In the genomic region with DNA sequence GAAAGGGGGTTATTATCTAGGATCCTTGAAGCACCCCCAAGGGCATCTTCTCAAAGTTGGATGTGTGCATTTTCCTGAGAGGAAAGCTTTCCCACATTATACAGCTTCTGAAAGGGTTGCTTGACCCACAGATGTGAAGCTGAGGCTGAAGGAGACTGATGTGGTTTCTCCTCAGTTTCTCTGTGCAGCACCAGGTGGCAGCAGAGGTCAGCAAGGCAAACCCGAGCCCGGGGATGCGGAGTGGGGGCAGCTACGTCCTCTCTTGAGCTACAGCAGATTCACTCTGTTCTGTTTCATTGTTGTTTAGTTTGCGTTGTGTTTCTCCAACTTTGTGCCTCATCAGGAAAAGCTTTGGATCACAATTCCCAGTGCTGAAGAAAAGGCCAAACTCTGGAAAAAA, we compare ENCODE assay signal across 8 cellular contexts.
DNase-seq lines count a peak whose midpoint lies in the region; ATAC-seq and TF ChIP-seq lines count a peak whose summit lies in the region.
"Not testable (repeated sequence)": the region's sequence is repeated elsewhere in the genome, so short reads cannot be mapped to it uniquely, and the experiment has no call there.

No MANE protein-coding gene starts in this region.

- not testable (repeated sequence) for H3K9me3 ChIP-seq in Caco-2, esophagus muscularis mucosa, left lung

- H3K9me3 Mint-ChIP-seq in Caco-2 (ENCODE audit: unreplicated experiment): not testable (repeated sequence)

- H3K36me3 ChIP-seq in Caco-2 (ENCODE audit: control insufficient read depth, insufficient read depth, low read length); esophagus muscularis mucosa; left lung: not testable (repeated sequence)

- POLR2A ChIA-PET in Caco-2 (lab: Charles Lee): not testable (repeated sequence)

- BruUV-seq in Caco-2 (replicated peaks; lab: Mats Ljungman, UMichigan): not testable (repeated sequence)

- H3K4me1 ChIP-seq in Caco-2, esophagus muscularis mucosa, left lung: not testable (repeated sequence)

- H3K27me3 Mint-ChIP-seq in Caco-2 (ENCODE audit: insufficient read depth, unreplicated experiment): not testable (repeated sequence)

- 0% methylated on average over 5 of the region's 5 CpGs for WGBS in esophagus muscularis mucosa

- DNase-seq in Caco-2 (peak; percentile 86 to 91), LNCaP clone FGC (ENCODE audit: low read depth) (peak; percentile 8), esophagus muscularis mucosa (ENCODE audit: extremely low spot score) (peak; percentile 17), left lung (peak; percentile 46 to 90), retina (peak; percentile 1)
- DNase-seq in activated CD4-positive, alpha-beta T cell treated with anti-CD3 and anti-CD28 coated beads for 1 hour: peak; percentile 57
- peak; percentile 68 for DNase-seq in activated naive CD4-positive, alpha-beta T cell treated with anti-CD3 and anti-CD28 coated beads, Interleukin-2, amount 50 U/mL, for 16 hours
- DNase-seq in stimulated activated CD8-positive, alpha-beta memory T cell treated with anti-CD3 and anti-CD28 coated beads, Interleukin-7, amount 100 ng/mL, for 24 hours (ENCODE audit: low read depth): peak; percentile 58

- intact Hi-C loops in Caco-2 (cut with micrococcal nuclease; ENCODE audit: unreplicated experiment); esophagus muscularis mucosa (cut with DNase I); left lung (cut with DNase I): not testable (repeated sequence)

- H3K27ac Mint-ChIP-seq in Caco-2 (ENCODE audit: unreplicated experiment): not testable (repeated sequence)

- TF ChIP-seq EP300 in esophagus muscularis mucosa (IDR thresholded peaks at IDR 0.05): not testable (repeated sequence)

- not testable (repeated sequence) for TF ChIP-seq POLR2A in esophagus muscularis mucosa (IDR thresholded peaks at IDR 0.05; ENCODE audit: low read depth)

- TF ChIP-seq CTCF in Caco-2 (IDR thresholded peaks at IDR 0.05; ENCODE audit: insufficient read depth in 1 of 2, low read depth in 1 of 2, low read length in 1 of 2, severe bottlenecking in 1 of 2, unreplicated experiment in 1 of 2) (peak; percentile 68 to 81), LNCaP clone FGC (IDR thresholded peaks at IDR 0.05; ENCODE audit: control insufficient read depth, extremely low read depth, insufficient read depth) (peak; percentile 64), esophagus muscularis mucosa (IDR thresholded peaks at IDR 0.05) (peak; percentile 36 to 57 (median 49)), left lung (IDR thresholded peaks at IDR 0.05) (peak; percentile 19 to 58)

- CTCF ChIA-PET in Caco-2 (lab: Charles Lee): not testable (repeated sequence)

- not testable (repeated sequence) for H3K36me3 Mint-ChIP-seq in Caco-2 (ENCODE audit: insufficient read depth, unreplicated experiment)

- H3K27me3 ChIP-seq in Caco-2 (replicated peaks; ENCODE audit: control insufficient read depth, insufficient read depth, low read length); esophagus muscularis mucosa; left lung: not testable (repeated sequence)

- not testable (repeated sequence) for ATAC-seq in left lung

- H3K27ac ChIP-seq in esophagus muscularis mucosa (replicated peaks in 1 of 4); left lung: not testable (repeated sequence)

- not testable (repeated sequence) for H3K4me3 Mint-ChIP-seq in Caco-2 (ENCODE audit: unreplicated experiment)

- not testable (repeated sequence) for H3K4me1 Mint-ChIP-seq in Caco-2 (ENCODE audit: low read depth, unreplicated experiment)

- H3K4me3 ChIP-seq in Caco-2 (ENCODE audit: low read depth, low read length); LNCaP clone FGC (ENCODE audit: low read depth, low read length); esophagus muscularis mucosa; left lung: not testable (repeated sequence)

Comparison
In these comparisons a context has a peak if more than half of its experiments do, and no peak if none do; other contexts are left out.
1. DNase-seq: peak in every context shown above with its lines; median percentile 88 in Caco-2; 68 in activated naive CD4-positive, alpha-beta T cell treated with anti-CD3 and anti-CD28 coated beads, Interleukin-2, amount 50 U/mL, for 16 hours; 68 in left lung; 58 in stimulated activated CD8-positive, alpha-beta memory T cell treated with anti-CD3 and anti-CD28 coated beads, Interleukin-7, amount 100 ng/mL, for 24 hours; 57 in activated CD4-positive, alpha-beta T cell treated with anti-CD3 and anti-CD28 coated beads for 1 hour; 17 in esophagus muscularis mucosa; 8 in LNCaP clone FGC; 1 in retina.